Comparison of ENCODE assay signal across 27 cellular contexts in genomic region chr10:4790045-4790444, GRCh38. TPM values are rescaled to one million over a fixed set of nuclear protein-coding genes. Genes with fewer than 3 reads are reported as not detected.
"Had no signal": no experiment of that assay in that cellular context is flagged by ENCODE, and none has a peak within 500 bp of the region (broad histone marks: within the 10 kb centered on the region; RNA-seq: fewer than 3 reads in every experiment).

No MANE protein-coding gene starts in this region.

- DNase-seq: activated CD4-positive, alpha-beta T cell treated with anti-CD3 and anti-CD28 coated beads for 1 hour; activated CD4-positive, alpha-beta T cell treated with anti-CD3 and anti-CD28 coated beads, Interleukin-2, amount 10 ng/mL, durations not matched to agents 7 days and 5 days; activated CD4-positive, alpha-beta T cell treated with anti-CD3 and anti-CD28 coated beads, Interleukin-2, amount 50 U/mL, for 48 hours; activated CD4-positive, CD25-positive, alpha-beta regulatory T cell; activated CD8-positive, alpha-beta T cell treated with anti-CD3 and anti-CD28 coated beads, Interleukin-2, amount 10 ng/mL, durations not matched to agents 7 days and 5 days; activated gamma-delta T cell; activated naive CD4-positive, alpha-beta T cell treated with Interleukin-2 at 50 U/mL for 16 hours; activated T-cell treated with anti-CD3 and anti-CD28 coated beads, Interleukin-2, amount 50 U/mL, for 24 hours; adrenal gland; body of pancreas; MG63; NCI-H1048; NCI-H1105 treated with DMSO at 0.1 percent for 48 hours; NCI-H1436; NCI-H1694; NCI-H1930; NCI-H2081 treated with DMSO at 0.1 percent for 48 hours; NCI-H345; NCI-H524 treated with DMSO at 0.1 percent for 48 hours; SHP77; SJCRH30; T1000; WERI-Rb-1 had no signal

- H3K36me3 ChIP-seq: adrenal gland, breast epithelium, MG63, SJCRH30, WERI-Rb-1 had no signal

- ATAC-seq: activated CD8-positive, alpha-beta T cell treated with anti-CD3 and anti-CD28 coated beads, Interleukin-2, amount 10 ng/mL, durations not matched to agents 7 days and 5 days; body of pancreas; Panc1 had no signal

- H3K27ac ChIP-seq: adrenal gland, body of pancreas, breast epithelium, SJCRH30, SK-N-MC, WERI-Rb-1 had no signal

- H3K4me3 ChIP-seq: adrenal gland, body of pancreas, breast epithelium, MG63, SJCRH30, SK-N-MC had no signal

- H3K9me3 ChIP-seq: adrenal gland, body of pancreas, breast epithelium, SJCRH30 had no signal

- H3K27me3 ChIP-seq: adrenal gland, body of pancreas, breast epithelium, MG63, SJCRH30 had no signal

- H3K4me1 ChIP-seq: adrenal gland, body of pancreas, breast epithelium, SJCRH30 had no signal

RNA-seq across cellular contexts. Expression of gene AKR1E2, which starts 36.0 kb away (rescaled TPM):
- total RNA-seq: NCI-H460, SJCRH30 had no signal
